Comparison of ENCODE assay signal across 8 cellular contexts in genomic region chr12:46153267-46153872, GRCh38.
DNase-seq lines count a peak whose midpoint lies in the region; ATAC-seq, FAIRE-seq and TF ChIP-seq lines count a peak whose summit lies in the region.

No MANE protein-coding gene starts in this region.

- H3K4me3 ChIP-seq in KMS-11 (IDR thresholded peaks at IDR 0.05; ENCODE audit: insufficient read depth, low read depth, low read length) (no peak overlapping the region), adipocyte (ENCODE audit: low read length) (peak overlapping the region; percentile 55), kidney (ENCODE audit: low read length in 2 of 2) (no peak overlapping the region)

- H3K27me3 ChIP-seq in KMS-11 (ENCODE audit: insufficient read depth, low read depth) (no peaks in the 10 kb centered on the region), adipocyte (replicated peaks; ENCODE audit: control insufficient read depth, insufficient read depth, low read length) (no peaks in the 10 kb centered on the region)

- no peak for ATAC-seq in GM18858 (IDR thresholded peaks at IDR 0.05; ENCODE audit: unreplicated experiment)
- no peak for ATAC-seq in GM19463 (IDR thresholded peaks at IDR 0.05; ENCODE audit: unreplicated experiment)

- H3K36me3 ChIP-seq in KMS-11 (ENCODE audit: insufficient read depth) (no peaks in the 10 kb centered on the region), adipocyte (ENCODE audit: control insufficient read depth, insufficient read depth, low read length, severe bottlenecking) (no peaks in the 10 kb centered on the region), kidney (ENCODE audit: control insufficient read depth in 1 of 2, insufficient read depth in 2 of 2, low read length in 2 of 2) (no peaks in the 10 kb centered on the region)

- peak overlapping the region; percentile 12; the same call in 1 of the 2 replicates for H3K4me2 ChIP-seq in KMS-11

- H4K20me1 ChIP-seq in KMS-11 (ENCODE audit: insufficient read depth) = no peaks in the 10 kb centered on the region

- intact Hi-C loops in kidney (cut with DNase I) = no loop called here

- DNase-seq in DMS53 treated with DMSO at 0.1 percent for 48 hours (lab: John Stamatoyannopoulos, UW; ENCODE audit: unreplicated experiment) (peak; percentile 58), adipocyte (ENCODE audit: low read depth) (peak; percentile 82), kidney (no peak), mesenteric fat pad (ENCODE audit: low spot score) (no peak), NK-92 (lab: John Stamatoyannopoulos, UW; ENCODE audit: unreplicated experiment) (no peak)

- peak; percentile 63 for FAIRE-seq in kidney (lab: Jason Lieb, UNC)

- no peaks in the 10 kb centered on the region for H3K79me2 ChIP-seq in KMS-11 (ENCODE audit: insufficient read depth, low read depth)

- no peak overlapping the region for H3K9ac ChIP-seq in KMS-11
- peak overlapping the region; percentile 47 for H3K9ac ChIP-seq in adipocyte (ENCODE audit: low read length)
- H3K9ac ChIP-seq in kidney (ENCODE audit: low read length in 2 of 2) = no peak overlapping the region

- H3K9me3 ChIP-seq in adipocyte (ENCODE audit: control insufficient read depth, low read length) (no peaks in the 10 kb centered on the region), kidney (ENCODE audit: control insufficient read depth in 1 of 2, low read length in 2 of 2) (no peaks in the 10 kb centered on the region)

- H3K27ac ChIP-seq in KMS-11 = no peak overlapping the region
- H3K27ac ChIP-seq in kidney (ENCODE audit: low read depth in 2 of 2, low read length in 2 of 2) = no peak overlapping the region

- H2AFZ ChIP-seq in KMS-11 (ENCODE audit: low read depth) = no peak overlapping the region

- peak; percentile 77 for TF ChIP-seq CTCF in KMS-11 (conservative IDR thresholded peaks at IDR 0.05; ENCODE audit: low read depth, low read length)
- TF ChIP-seq CTCF in kidney (IDR thresholded peaks at IDR 0.05; ENCODE audit: borderline replicate concordance, extremely low read depth, insufficient read depth) = peak; percentile 44

- H3K4me1 ChIP-seq in KMS-11 (ENCODE audit: low read depth, poor library complexity, severe bottlenecking) (no peaks in the 10 kb centered on the region), adipocyte (ENCODE audit: control insufficient read depth, insufficient read depth, low read length) (peaks cover 22% of the 10 kb centered on the region), kidney (ENCODE audit: control insufficient read depth in 1 of 2, insufficient read depth in 1 of 2, low read depth in 1 of 2, low read length in 2 of 2) (no peaks in the 10 kb centered on the region)

Comparison
In these comparisons a context has a peak if more than half of its experiments do, and no peak if none do; other contexts are left out.
1. DNase-seq: peak in DMS53 treated with DMSO at 0.1 percent for 48 hours (single experiment) and adipocyte (single experiment); none in kidney (single experiment), mesenteric fat pad (single experiment) and NK-92 (single experiment).